24 cellular contexts compared by ENCODE assay signal in the genomic region with DNA sequence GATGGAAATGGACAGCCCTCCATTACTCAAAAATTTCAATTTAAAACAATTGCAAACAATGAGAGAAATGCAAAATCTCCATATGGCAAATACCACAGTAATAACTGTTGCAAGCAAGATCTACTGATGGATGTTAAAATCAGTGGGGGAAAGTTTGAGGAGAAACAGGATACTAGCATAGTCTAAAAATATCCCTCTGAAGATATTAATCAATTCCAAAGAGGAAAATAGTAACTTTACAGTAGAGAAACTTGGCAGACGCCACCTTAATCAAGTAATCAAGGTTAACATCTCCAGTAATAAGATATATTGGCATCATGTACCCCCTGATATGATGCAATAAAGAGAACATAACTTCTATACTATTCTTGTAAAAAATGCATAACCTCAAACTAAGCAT.
"Had no signal": no experiment of that assay in that cellular context is flagged by ENCODE, and none has a peak within 500 bp of the region (broad histone marks: within the 10 kb centered on the region; RNA-seq: fewer than 3 reads in every experiment).

No MANE protein-coding gene starts in this region.

- FAIRE-seq: islet of Langerhans had no signal

- H3K4me3 ChIP-seq: gastrocnemius medialis, heart right ventricle, mucosa of descending colon, neural progenitor cell, ovary, right atrium auricular region, sigmoid colon, skin epidermis, testis, tibial nerve, upper lobe of right lung, vagina had no signal

- ATAC-seq: effector memory CD8-positive, alpha-beta T cell; gastrocnemius medialis; heart right ventricle; left lobe of liver; mucosa of descending colon; naive thymus-derived CD8-positive, alpha-beta T cell; stimulated activated naive B cell treated with anti-CD40 and anti-IgM and Interleukin-4, amounts not matched to agents 10 μg/mL and 1 μg/mL and 100 μg/mL, for 72 hours; stimulated activated naive CD8-positive, alpha-beta T cell treated with anti-CD3 and anti-CD28 coated beads, Interleukin-15, amount 100 ng/mL, for 72 hours; upper lobe of right lung had no signal

- H3K9me3 Mint-ChIP-seq: effector memory CD8-positive, alpha-beta T cell; stimulated activated naive B cell treated with anti-CD40 and anti-IgM and Interleukin-4, amounts not matched to agents 10 μg/mL and 1 μg/mL and 100 μg/mL, for 72 hours; stimulated activated naive CD8-positive, alpha-beta T cell treated with anti-CD3 and anti-CD28 coated beads, Interleukin-15, amount 100 ng/mL, for 72 hours had no signal

- H3K36me3 ChIP-seq: gastrocnemius medialis, heart right ventricle, neural progenitor cell, ovary, right atrium auricular region, sigmoid colon, tibial nerve, upper lobe of right lung, vagina had no signal

- H3K27me3 Mint-ChIP-seq: stimulated activated naive CD8-positive, alpha-beta T cell treated with anti-CD3 and anti-CD28 coated beads, Interleukin-15, amount 100 ng/mL, for 72 hours had no signal

- H3K27me3 ChIP-seq: gastrocnemius medialis, neural progenitor cell, ovary, right atrium auricular region, testis, tibial nerve, upper lobe of right lung, vagina had no signal

- H3K4me3 Mint-ChIP-seq: effector memory CD8-positive, alpha-beta T cell; naive thymus-derived CD8-positive, alpha-beta T cell; neural progenitor cell; stimulated activated naive B cell treated with anti-CD40 and anti-IgM and Interleukin-4, amounts not matched to agents 10 μg/mL and 1 μg/mL and 100 μg/mL, for 72 hours; stimulated activated naive CD8-positive, alpha-beta T cell treated with anti-CD3 and anti-CD28 coated beads, Interleukin-15, amount 100 ng/mL, for 72 hours had no signal

- H3K4me1 ChIP-seq: gastrocnemius medialis, heart right ventricle, neural progenitor cell, right atrium auricular region, sigmoid colon, testis, tibial nerve, upper lobe of right lung, vagina had no signal

- H2AFZ ChIP-seq: neural progenitor cell had no signal

- H3K27ac Mint-ChIP-seq: effector memory CD8-positive, alpha-beta T cell; naive thymus-derived CD8-positive, alpha-beta T cell; neural progenitor cell; stimulated activated naive B cell treated with anti-CD40 and anti-IgM and Interleukin-4, amounts not matched to agents 10 μg/mL and 1 μg/mL and 100 μg/mL, for 72 hours; stimulated activated naive CD8-positive, alpha-beta T cell treated with anti-CD3 and anti-CD28 coated beads, Interleukin-15, amount 100 ng/mL, for 72 hours had no signal

- H3K27ac ChIP-seq: gastrocnemius medialis, heart right ventricle, neural progenitor cell, ovary, right atrium auricular region, sigmoid colon, skin epidermis, testis, tibial nerve, upper lobe of right lung, vagina had no signal

- H3K9me3 ChIP-seq: gastrocnemius medialis, heart right ventricle, mucosa of descending colon, right atrium auricular region, sigmoid colon, testis, tibial nerve, upper lobe of right lung, vagina had no signal

- H3K9ac ChIP-seq: neural progenitor cell had no signal

- H3K4me2 ChIP-seq: neural progenitor cell had no signal

- DNase-seq: effector memory CD8-positive, alpha-beta T cell; erythroblast; gastrocnemius medialis; heart right ventricle; hypothalamus; mammary epithelial cell; mucosa of descending colon; naive thymus-derived CD8-positive, alpha-beta T cell; nucleus accumbens; ovary; sigmoid colon; stimulated activated CD4-positive, alpha-beta T cell treated with anti-CD3 and anti-CD28 coated beads, Interleukin-2, amount 100 ng/mL, for 24 hours; stimulated activated CD4-positive, alpha-beta T cell treated with anti-CD3 and anti-CD28 coated beads, Interleukin-4, amount 100 ng/mL, for 4 hours; stimulated activated naive B cell treated with anti-CD40 and anti-IgM and Interleukin-4, amounts not matched to agents 10 μg/mL and 1 μg/mL and 100 μg/mL, for 72 hours; stimulated activated naive CD8-positive, alpha-beta T cell treated with anti-CD3 and anti-CD28 coated beads, Interleukin-15, amount 100 ng/mL, for 72 hours; testis; upper lobe of right lung had no signal

- H3K36me3 Mint-ChIP-seq: naive thymus-derived CD8-positive, alpha-beta T cell; neural progenitor cell; stimulated activated naive B cell treated with anti-CD40 and anti-IgM and Interleukin-4, amounts not matched to agents 10 μg/mL and 1 μg/mL and 100 μg/mL, for 72 hours had no signal
